Comparison of ENCODE assay signal across 21 cellular contexts in genomic region chr5:38916802-38917201, GRCh38.
DNase-seq lines count a peak whose midpoint lies in the region; ATAC-seq and TF ChIP-seq lines count a peak whose summit lies in the region.
"Had no signal": no experiment of that assay in that cellular context is flagged by ENCODE, and none has a peak within 500 bp of the region (broad histone marks: within the 10 kb centered on the region; RNA-seq: fewer than 3 reads in every experiment).

No MANE protein-coding gene starts in this region.

- H3K36me3 ChIP-seq in GM23338 (ENCODE audit: insufficient read depth) (no peaks in the 10 kb centered on the region), uterus (no peaks in the 10 kb centered on the region)
- H3K36me3 ChIP-seq: BE2C had no signal

- TF ChIP-seq CTCF in GM23338 (conservative IDR thresholded peaks at IDR 0.05; ENCODE audit: low read depth in 2 of 2) (no peak), WTC11 (IDR thresholded peaks at IDR 0.05) (no peak), uterus (IDR thresholded peaks at IDR 0.05) (no peak)

- ATAC-seq in GM23338 (peak; percentile 78), WTC11 (peak; percentile 72), left cardiac atrium (no peak)
- no peak for ATAC-seq in activated CD8-positive, alpha-beta memory T cell treated with anti-CD3 and anti-CD28 coated beads, Interleukin-2, amount 10 ng/mL, durations not matched to agents 7 days and 5 days
- ATAC-seq: HCT116 had no signal

- H3K9me2 ChIP-seq in GM23338 (ENCODE audit: insufficient read depth) = peaks cover 8% of the 10 kb centered on the region; the same call in 1 of the 2 replicates

- no peak for DNase-seq in GM23338 (ENCODE audit: low spot score)
- DNase-seq in NCI-H146 treated with DMSO at 0.1 percent for 48 hours (lab: John Stamatoyannopoulos, UW; ENCODE audit: unreplicated experiment) = peak; percentile 38
- DNase-seq in WTC11 (ENCODE audit: low spot score) = no peak
- no peak for DNase-seq in uterus
- DNase-seq in left cardiac atrium = no peak
- DNase-seq in activated CD8-positive, alpha-beta memory T cell treated with anti-CD3 and anti-CD28 coated beads, Interleukin-2, amount 10 ng/mL, durations not matched to agents 7 days and 5 days = no peak
- DNase-seq: ACHN; BE2C; C1 segment of cervical spinal cord; CD4-positive, CD25-positive, alpha-beta regulatory T cell; CD8-positive, alpha-beta memory T cell; COR-L47; DMS 273 treated with DMSO at 0.1 percent for 48 hours; DMS53; GDM1; GOT3; H7; HFFc6; IMR-90 had no signal

- no peak overlapping the region for H3K27ac Mint-ChIP-seq in GM23338
- H3K27ac Mint-ChIP-seq in WTC11 = no peak overlapping the region
- H3K27ac Mint-ChIP-seq in activated CD8-positive, alpha-beta memory T cell treated with anti-CD3 and anti-CD28 coated beads, Interleukin-2, amount 10 ng/mL, durations not matched to agents 7 days and 5 days = no peak overlapping the region
- H3K27ac Mint-ChIP-seq: CD8-positive, alpha-beta memory T cell; HFFc6 had no signal

- H3K4me1 ChIP-seq in GM23338 (ENCODE audit: insufficient read depth) (no peaks in the 10 kb centered on the region), uterus (no peaks in the 10 kb centered on the region)
- H3K4me1 ChIP-seq: BE2C had no signal

- intact Hi-C loops in uterus (cut with DNase I; ENCODE audit: low total_unique reads) = no loop called here
- intact Hi-C loops in left cardiac atrium (cut with DNase I) = no loop called here

- no peaks in the 10 kb centered on the region for H4K20me1 ChIP-seq in GM23338 (replicated peaks; ENCODE audit: insufficient read depth)

- H3K9me3 Mint-ChIP-seq in GM23338 = no peaks in the 10 kb centered on the region; the same call in 1 of the 3 replicates
- H3K9me3 Mint-ChIP-seq in WTC11 = peaks cover 12% of the 10 kb centered on the region
- H3K9me3 Mint-ChIP-seq in activated CD8-positive, alpha-beta memory T cell treated with anti-CD3 and anti-CD28 coated beads, Interleukin-2, amount 10 ng/mL, durations not matched to agents 7 days and 5 days (ENCODE audit: low read depth) = no peaks in the 10 kb centered on the region
- H3K9me3 Mint-ChIP-seq: CD4-positive, CD25-positive, alpha-beta regulatory T cell; CD8-positive, alpha-beta memory T cell; HFFc6 had no signal

- no peaks in the 10 kb centered on the region for H3K9me3 ChIP-seq in uterus
- H3K9me3 ChIP-seq: BE2C had no signal

- H3K36me3 Mint-ChIP-seq in GM23338 (ENCODE audit: low read depth) = no peaks in the 10 kb centered on the region; the same call in 2 of the 3 replicates
- no peaks in the 10 kb centered on the region for H3K36me3 Mint-ChIP-seq in WTC11
- H3K36me3 Mint-ChIP-seq in activated CD8-positive, alpha-beta memory T cell treated with anti-CD3 and anti-CD28 coated beads, Interleukin-2, amount 10 ng/mL, durations not matched to agents 7 days and 5 days = no peaks in the 10 kb centered on the region
- H3K36me3 Mint-ChIP-seq: CD4-positive, CD25-positive, alpha-beta regulatory T cell; CD8-positive, alpha-beta memory T cell had no signal

- H3K4me1 Mint-ChIP-seq in GM23338 (peaks cover 3% of the 10 kb centered on the region; the same call in 1 of the 3 replicates), WTC11 (peaks cover 5% of the 10 kb centered on the region)
- no peaks in the 10 kb centered on the region for H3K4me1 Mint-ChIP-seq in activated CD8-positive, alpha-beta memory T cell treated with anti-CD3 and anti-CD28 coated beads, Interleukin-2, amount 10 ng/mL, durations not matched to agents 7 days and 5 days
- H3K4me1 Mint-ChIP-seq: CD4-positive, CD25-positive, alpha-beta regulatory T cell; CD8-positive, alpha-beta memory T cell had no signal

- H3K4me2 ChIP-seq in GM23338 = no peak overlapping the region

- CTCF ChIA-PET in WTC11 (lab: Charles Lee) = interaction anchor here (1.7 kb wide), 1 partner anchor 475 kb away, joined by 7 read pairs; no protein-coding TSS in a partner anchor
- CTCF ChIA-PET in activated CD8-positive, alpha-beta memory T cell treated with anti-CD3 and anti-CD28 coated beads, Interleukin-2, amount 10 ng/mL, durations not matched to agents 7 days and 5 days (lab: Charles Lee) = no interaction called here

- no peaks in the 10 kb centered on the region for H3F3A ChIP-seq in GM23338 (replicated peaks; ENCODE audit: low read depth)

- H3K27me3 Mint-ChIP-seq in GM23338 (ENCODE audit: insufficient read depth, low read depth, poor library complexity) = no peaks in the 10 kb centered on the region
- H3K27me3 Mint-ChIP-seq in WTC11 (ENCODE audit: low read depth) = no peaks in the 10 kb centered on the region
- H3K27me3 Mint-ChIP-seq in activated CD8-positive, alpha-beta memory T cell treated with anti-CD3 and anti-CD28 coated beads, Interleukin-2, amount 10 ng/mL, durations not matched to agents 7 days and 5 days = peaks cover 69% of the 10 kb centered on the region

- POLR2A ChIA-PET in WTC11 (lab: Charles Lee) = no interaction called here

- TF ChIP-seq POLR2A in uterus (IDR thresholded peaks at IDR 0.05) = no peak

- H3K4me3 Mint-ChIP-seq in GM23338 (no peak overlapping the region), WTC11 (no peak overlapping the region)
- H3K4me3 Mint-ChIP-seq in activated CD8-positive, alpha-beta memory T cell treated with anti-CD3 and anti-CD28 coated beads, Interleukin-2, amount 10 ng/mL, durations not matched to agents 7 days and 5 days = no peak overlapping the region
- H3K4me3 Mint-ChIP-seq: CD4-positive, CD25-positive, alpha-beta regulatory T cell; CD8-positive, alpha-beta memory T cell; HFFc6 had no signal

- H3K27me3 ChIP-seq in GM23338 (ENCODE audit: insufficient read depth) (no peaks in the 10 kb centered on the region), uterus (no peaks in the 10 kb centered on the region)

- H2AFZ ChIP-seq in GM23338 = no peak overlapping the region

- no peaks in the 10 kb centered on the region for H3K79me2 ChIP-seq in GM23338 (replicated peaks; ENCODE audit: insufficient read depth)

- no peak overlapping the region for H3K27ac ChIP-seq in GM23338 (ENCODE audit: low read depth)
- H3K27ac ChIP-seq in uterus = no peak overlapping the region
- H3K27ac ChIP-seq: HL-60 had no signal

- no peak overlapping the region for H3K4me3 ChIP-seq in GM23338
- H3K4me3 ChIP-seq in uterus = no peak overlapping the region

TF ChIP-seq in GM23338, 12 proteins besides CTCF, POLR2A, EP300 and RAD21 (continues in another document):
- TF ChIP-seq STAT1 (IDR thresholded peaks at IDR 0.05; ENCODE audit: unreplicated experiment) (no peak), REST (IDR thresholded peaks at IDR 0.05; ENCODE audit: unreplicated experiment) (no peak)

TF ChIP-seq in WTC11, 78 proteins besides CTCF, POLR2A, EP300 and RAD21:
- TF ChIP-seq ZNF423 (CRISPR knock-in tag; IDR thresholded peaks at IDR 0.05) (peak; percentile 74), ZNF263 (CRISPR knock-in tag; IDR thresholded peaks at IDR 0.05; ENCODE audit: low read depth) (no peak)
- TF ChIP-seq, protein P1, sequence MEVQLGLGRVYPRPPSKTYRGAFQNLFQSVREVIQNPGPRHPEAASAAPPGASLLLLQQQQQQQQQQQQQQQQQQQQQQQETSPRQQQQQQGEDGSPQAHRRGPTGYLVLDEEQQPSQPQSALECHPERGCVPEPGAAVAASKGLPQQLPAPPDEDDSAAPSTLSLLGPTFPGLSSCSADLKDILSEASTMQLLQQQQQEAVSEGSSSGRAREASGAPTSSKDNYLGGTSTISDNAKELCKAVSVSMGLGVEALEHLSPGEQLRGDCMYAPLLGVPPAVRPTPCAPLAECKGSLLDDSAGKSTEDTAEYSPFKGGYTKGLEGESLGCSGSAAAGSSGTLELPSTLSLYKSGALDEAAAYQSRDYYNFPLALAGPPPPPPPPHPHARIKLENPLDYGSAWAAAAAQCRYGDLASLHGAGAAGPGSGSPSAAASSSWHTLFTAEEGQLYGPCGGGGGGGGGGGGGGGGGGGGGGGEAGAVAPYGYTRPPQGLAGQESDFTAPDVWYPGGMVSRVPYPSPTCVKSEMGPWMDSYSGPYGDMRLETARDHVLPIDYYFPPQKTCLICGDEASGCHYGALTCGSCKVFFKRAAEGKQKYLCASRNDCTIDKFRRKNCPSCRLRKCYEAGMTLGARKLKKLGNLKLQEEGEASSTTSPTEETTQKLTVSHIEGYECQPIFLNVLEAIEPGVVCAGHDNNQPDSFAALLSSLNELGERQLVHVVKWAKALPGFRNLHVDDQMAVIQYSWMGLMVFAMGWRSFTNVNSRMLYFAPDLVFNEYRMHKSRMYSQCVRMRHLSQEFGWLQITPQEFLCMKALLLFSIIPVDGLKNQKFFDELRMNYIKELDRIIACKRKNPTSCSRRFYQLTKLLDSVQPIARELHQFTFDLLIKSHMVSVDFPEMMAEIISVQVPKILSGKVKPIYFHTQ (CRISPR knock-in tag; IDR thresholded peaks at IDR 0.05) = no peak

Comparison
In these comparisons a context has a peak if more than half of its experiments do, and no peak if none do; other contexts are left out.
1. ATAC-seq: peak in GM23338 (single experiment) and WTC11 (single experiment); none in left cardiac atrium (0 of 2) and activated CD8-positive, alpha-beta memory T cell treated with anti-CD3 and anti-CD28 coated beads, Interleukin-2, amount 10 ng/mL, durations not matched to agents 7 days and 5 days (single experiment).